ENCODE assay signal across 29 cellular contexts in the genomic region with DNA sequence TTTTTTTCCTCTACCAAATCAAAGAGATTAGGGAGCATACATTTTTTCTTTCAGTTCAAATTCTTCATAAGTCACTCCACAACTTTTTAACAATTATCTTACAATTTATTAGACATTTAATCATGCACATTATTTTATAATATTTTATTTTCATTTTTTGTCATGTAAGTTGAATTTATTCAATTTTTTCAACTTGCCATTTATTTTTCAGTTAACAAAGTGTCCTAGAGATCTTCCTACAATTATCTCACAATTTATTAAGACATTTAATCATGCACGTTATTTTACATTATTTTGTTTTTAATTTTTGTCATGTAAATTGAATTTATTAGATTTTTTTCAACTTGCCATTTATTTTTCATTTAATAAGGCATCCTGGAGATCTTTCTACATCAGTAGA. TPM values are rescaled to one million over a fixed set of nuclear protein-coding genes. Genes with fewer than 3 reads are reported as not detected.
DNase-seq lines count a peak whose midpoint lies in the region; ATAC-seq, FAIRE-seq and TF ChIP-seq lines count a peak whose summit lies in the region.
"Had no signal": no experiment of that assay in that cellular context is flagged by ENCODE, and none has a peak within 500 bp of the region (broad histone marks: within the 10 kb centered on the region; RNA-seq: fewer than 3 reads in every experiment).

No MANE protein-coding gene starts in this region.

- H2AFZ ChIP-seq in hepatocyte, result no peak overlapping the region

- no peaks in the 10 kb centered on the region for H3K4me1 ChIP-seq in kidney (ENCODE audit: control insufficient read depth in 1 of 2, insufficient read depth in 1 of 2, low read depth in 1 of 2, low read length in 2 of 2)
- no peaks in the 10 kb centered on the region for H3K4me1 ChIP-seq in small intestine (ENCODE audit: control insufficient read depth in 2 of 2, insufficient read depth in 1 of 2, low read depth in 1 of 2, low read length in 1 of 2)
- H3K4me1 ChIP-seq in hepatocyte (ENCODE audit: insufficient read depth), result no peaks in the 10 kb centered on the region
- H3K4me1 ChIP-seq: BE2C, BLaER1 had no signal

- DNase-seq in kidney (no peak), small intestine (no peak), NCI-H187 treated with DMSO at 0.1 percent for 48 hours (lab: John Stamatoyannopoulos, UW) (no peak), hepatocyte (ENCODE audit: low spot score) (no peak), NCI-H2227 treated with DMSO at 0.1 percent for 48 hours (lab: John Stamatoyannopoulos, UW) (no peak)
- DNase-seq: 8988T; AML-193; BE2C; C1 segment of cervical spinal cord; CD4-positive, alpha-beta memory T cell; CD4-positive, CD25-positive, alpha-beta regulatory T cell; CD8-positive, alpha-beta memory T cell; COR-L47; DMS 273 treated with DMSO at 0.1 percent for 48 hours; DMS153; DMS53; DMS79; DND-41; EL; GF-D8 had no signal

- H3K9me3 ChIP-seq in kidney (ENCODE audit: control insufficient read depth in 1 of 2, low read length in 2 of 2) (no peaks in the 10 kb centered on the region), small intestine (ENCODE audit: control insufficient read depth, low read depth) (no peaks in the 10 kb centered on the region), hepatocyte (ENCODE audit: low read depth) (no peaks in the 10 kb centered on the region)
- H3K9me3 ChIP-seq: BE2C, BLaER1 had no signal

- no peaks in the 10 kb centered on the region for H3K79me2 ChIP-seq in hepatocyte

- FAIRE-seq in G401.6 (lab: Jason Lieb, UNC) (peak; percentile 65), colon (lab: Jason Lieb, UNC) (peak; percentile 33), kidney (lab: Jason Lieb, UNC) (peak; percentile 87), small intestine (lab: Jason Lieb, UNC) (peak; percentile 55)
- FAIRE-seq: A549, GM12891 had no signal

- H3K36me3 ChIP-seq in kidney (ENCODE audit: control insufficient read depth in 1 of 2, insufficient read depth in 2 of 2, low read length in 2 of 2) (no peaks in the 10 kb centered on the region), small intestine (ENCODE audit: control insufficient read depth in 2 of 2, insufficient read depth in 2 of 2, low read length in 2 of 2) (no peaks in the 10 kb centered on the region), hepatocyte (replicated peaks; ENCODE audit: insufficient read depth, low read depth) (no peaks in the 10 kb centered on the region)
- H3K36me3 ChIP-seq: BE2C, BLaER1 had no signal

- WGBS in small intestine, 3 donors, result 46 to 68% (median 65%) methylated on average over 1 of the region's 1 CpG
- WGBS in hepatocyte (ENCODE audit: low lambda C conversion rate, missing lambda C conversion rate), result 73% methylated on average over 1 of the region's 1 CpG

- intact Hi-C loops in kidney (cut with DNase I), result no loop called here

- ATAC-seq in HG03196 (IDR thresholded peaks at IDR 0.05; ENCODE audit: unreplicated experiment), result no peak
- ATAC-seq: A549 had no signal

- H3K27me3 ChIP-seq in small intestine (ENCODE audit: control insufficient read depth in 2 of 2, insufficient read depth in 2 of 2, low read length in 2 of 2) (peaks cover 0 to 3% of the 10 kb centered on the region in 2 donors), hepatocyte (no peaks in the 10 kb centered on the region)
- H3K27me3 ChIP-seq: BLaER1 had no signal

- no peak overlapping the region for H3K9ac ChIP-seq in kidney (ENCODE audit: low read length in 2 of 2)
- H3K9ac ChIP-seq: BLaER1 had no signal

- no peak overlapping the region for H3K4me3 ChIP-seq in kidney (ENCODE audit: low read length in 2 of 2)
- no peak overlapping the region for H3K4me3 ChIP-seq in small intestine (ENCODE audit: low read depth in 1 of 2, low read length in 2 of 2)
- H3K4me3 ChIP-seq in hepatocyte, result no peak overlapping the region
- H3K4me3 ChIP-seq: A549, BLaER1 had no signal

- no peak for TF ChIP-seq CTCF in kidney (IDR thresholded peaks at IDR 0.05; ENCODE audit: borderline replicate concordance, extremely low read depth, insufficient read depth)
- TF ChIP-seq CTCF in hepatocyte (IDR thresholded peaks at IDR 0.05; ENCODE audit: poor library complexity), result no peak

- H3K27ac ChIP-seq in kidney (ENCODE audit: low read depth in 2 of 2, low read length in 2 of 2) (no peak overlapping the region), small intestine (ENCODE audit: low read depth in 1 of 2, low read length in 1 of 2) (no peak overlapping the region), hepatocyte (no peak overlapping the region)
- H3K27ac ChIP-seq: A549, BLaER1 had no signal

- no peaks in the 10 kb centered on the region for H3K9me2 ChIP-seq in hepatocyte (replicated peaks; ENCODE audit: insufficient read depth)

- no peaks in the 10 kb centered on the region for H4K20me1 ChIP-seq in hepatocyte (ENCODE audit: insufficient read depth, poor library complexity, severe bottlenecking)
- H4K20me1 ChIP-seq: BLaER1 had no signal

- H3K4me2 ChIP-seq in hepatocyte, result no peak overlapping the region
- H3K4me2 ChIP-seq: BLaER1 had no signal

RNA-seq across cellular contexts. Expression of a gene that starts 16.2 kb away (rescaled TPM):
- total RNA-seq in kidney (not detected), hepatocyte (not detected in 2 replicates)
- polyA plus RNA-seq in kidney (ENCODE audit: insufficient read depth, low read depth, low replicate concordance) (not detected), small intestine (not detected), hepatocyte (not detected in 2 replicates)
- total RNA-seq: CD4-positive, alpha-beta memory T cell; CD4-positive, CD25-positive, alpha-beta regulatory T cell; CD8-positive, alpha-beta memory T cell; Daoy; G401 had no signal
- polyA plus RNA-seq: A549; CD14-positive monocyte; CD4-positive, alpha-beta memory T cell; CD4-positive, CD25-positive, alpha-beta regulatory T cell; CD8-positive, alpha-beta memory T cell had no signal
